In the genomic region with DNA sequence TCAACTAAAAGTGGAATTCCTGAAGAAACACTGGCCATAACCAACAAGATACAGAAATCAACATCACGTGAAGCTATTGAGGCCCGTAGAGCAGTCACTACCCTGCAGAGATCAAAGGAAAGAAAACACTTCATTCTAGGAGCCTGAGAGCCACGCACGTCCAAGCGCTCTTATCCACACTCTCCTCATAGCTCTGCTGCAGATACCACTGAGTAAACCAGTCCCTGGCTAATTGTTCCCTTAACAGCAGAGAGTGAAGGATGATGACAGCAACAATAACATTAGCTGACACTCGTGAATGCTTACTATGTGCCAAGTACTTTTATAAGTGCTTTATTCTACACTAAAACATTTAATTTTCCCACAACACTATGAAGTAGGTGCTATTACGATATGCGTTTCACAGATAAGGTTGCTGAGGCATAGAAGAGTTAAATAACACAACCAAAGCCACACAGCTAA, we compare ENCODE assay signal across 10 cellular contexts.
DNase-seq lines count a peak whose midpoint lies in the region; ATAC-seq, FAIRE-seq and TF ChIP-seq lines count a peak whose summit lies in the region.
"Had no signal": no experiment of that assay in that cellular context is flagged by ENCODE, and none has a peak within 500 bp of the region (broad histone marks: within the 10 kb centered on the region; RNA-seq: fewer than 3 reads in every experiment).

No MANE protein-coding gene starts in this region.

- POLR2A ChIA-PET in WTC11 (lab: Charles Lee): no interaction called here
- POLR2A ChIA-PET in CD8-positive, alpha-beta T cell (lab: Charles Lee): no interaction called here

- H3K9me3 Mint-ChIP-seq in WTC11: no peaks in the 10 kb centered on the region
- no peaks in the 10 kb centered on the region for H3K9me3 Mint-ChIP-seq in CD8-positive, alpha-beta T cell

- no peaks in the 10 kb centered on the region for H3K27me3 Mint-ChIP-seq in WTC11 (ENCODE audit: low read depth)
- H3K27me3 Mint-ChIP-seq in CD8-positive, alpha-beta T cell (ENCODE audit: low read depth): no peaks in the 10 kb centered on the region

- no peak overlapping the region for H3K27ac Mint-ChIP-seq in WTC11
- H3K27ac Mint-ChIP-seq in CD8-positive, alpha-beta T cell: no peak overlapping the region

- H3K4me3 Mint-ChIP-seq in WTC11: no peak overlapping the region
- no peak overlapping the region for H3K4me3 Mint-ChIP-seq in CD8-positive, alpha-beta T cell

- ATAC-seq in WTC11 (peak; percentile 66), thoracic aorta (ENCODE audit: insufficient number of reproducible peaks, low FRiP score, low read depth) (no peak)
- ATAC-seq in CD8-positive, alpha-beta T cell: no peak
- ATAC-seq: body of pancreas had no signal

- H3K9me1 ChIP-seq in keratinocyte (ENCODE audit: control insufficient read depth, extremely low read depth, insufficient read depth, low read length): no peaks in the 10 kb centered on the region

- H3K4me2 ChIP-seq in keratinocyte (ENCODE audit: control insufficient read depth, extremely low read depth, insufficient read depth, low read depth, low read length): no peak overlapping the region

- H3K79me2 ChIP-seq in keratinocyte (ENCODE audit: control insufficient read depth, insufficient read depth, low read length): no peaks in the 10 kb centered on the region

- H2AFZ ChIP-seq in keratinocyte (ENCODE audit: control insufficient read depth, low read length): peak overlapping the region; percentile 32

- peak; percentile 73 for DNase-seq in NCI-H2107 treated with DMSO at 0.1 percent for 48 hours (lab: John Stamatoyannopoulos, UW; ENCODE audit: unreplicated experiment)
- DNase-seq in NCI-H2107 (lab: John Stamatoyannopoulos, UW): no peak
- DNase-seq in WTC11 (ENCODE audit: low spot score): no peak
- no peak for DNase-seq in keratinocyte (ENCODE audit: low read depth, low spot score)
- DNase-seq in thoracic aorta (ENCODE audit: low spot score): no peak
- no peak for DNase-seq in ovary
- no peak for DNase-seq in CD8-positive, alpha-beta T cell
- no peak for DNase-seq in NCI-H82 treated with DMSO at 0.1 percent for 48 hours (lab: John Stamatoyannopoulos, UW; ENCODE audit: unreplicated experiment)
- DNase-seq: body of pancreas; stimulated activated CD4-positive, alpha-beta T cell treated with anti-CD3 and anti-CD28 coated beads, Interleukin-4, amount 100 ng/mL, for 24 hours had no signal

- H3K4me1 ChIP-seq in keratinocyte (ENCODE audit: control insufficient read depth, extremely low read depth, insufficient read depth, low read length) (peaks cover 20% of the 10 kb centered on the region), thoracic aorta (ENCODE audit: control insufficient read depth in 1 of 2, low read depth in 2 of 2) (peaks cover 6 to 41% of the 10 kb centered on the region in 2 donors), ovary (ENCODE audit: insufficient read depth) (peaks cover 5% of the 10 kb centered on the region)
- no peaks in the 10 kb centered on the region for H3K4me1 ChIP-seq in CD8-positive, alpha-beta T cell (ENCODE audit: insufficient read depth, low read length)

- TF ChIP-seq EP300 in ovary (IDR thresholded peaks at IDR 0.05): no peak

- H4K20me1 ChIP-seq in keratinocyte (ENCODE audit: control insufficient read depth, extremely low read depth, insufficient read depth, low read length): no peaks in the 10 kb centered on the region

- intact Hi-C loops in ovary (cut with DNase I): no loop called here
- intact Hi-C loops in CD8-positive, alpha-beta T cell (cut with DNase I, micrococcal nuclease): no loop called here

- H3K9ac ChIP-seq in keratinocyte (ENCODE audit: control insufficient read depth, extremely low read depth, insufficient read depth, low read length): no peak overlapping the region

- no peaks in the 10 kb centered on the region for H3K36me3 Mint-ChIP-seq in WTC11
- no peaks in the 10 kb centered on the region for H3K36me3 Mint-ChIP-seq in CD8-positive, alpha-beta T cell

- H3K9me3 ChIP-seq in keratinocyte (ENCODE audit: control insufficient read depth, low read depth, low read length): no peaks in the 10 kb centered on the region
- H3K9me3 ChIP-seq in thoracic aorta: no peaks in the 10 kb centered on the region
- no peaks in the 10 kb centered on the region for H3K9me3 ChIP-seq in ovary
- H3K9me3 ChIP-seq in CD8-positive, alpha-beta T cell (ENCODE audit: low read length): no peaks in the 10 kb centered on the region
- H3K9me3 ChIP-seq: body of pancreas had no signal

- H3K27ac ChIP-seq in keratinocyte (ENCODE audit: control insufficient read depth, insufficient read depth, low read length) (no peak overlapping the region), thoracic aorta (peak overlapping the region; percentile 47 to 75), ovary (no peak overlapping the region)
- no peak overlapping the region for H3K27ac ChIP-seq in CD8-positive, alpha-beta T cell (ENCODE audit: low read depth, low read length)
- H3K27ac ChIP-seq: body of pancreas had no signal

- H3K4me3 ChIP-seq in keratinocyte (ENCODE audit: control insufficient read depth in 2 of 3, extremely low read depth in 1 of 3, insufficient read depth in 2 of 3, low read depth in 1 of 3, low read length in 3 of 3) (no peak overlapping the region), thoracic aorta (peak overlapping the region; percentile 35), ovary (no peak overlapping the region)
- H3K4me3 ChIP-seq in CD8-positive, alpha-beta T cell (ENCODE audit: low read depth, low read length): no peak overlapping the region
- H3K4me3 ChIP-seq: body of pancreas had no signal

- peak; percentile 85 for FAIRE-seq in keratinocyte (lab: Jason Lieb, UNC)

- CTCF ChIA-PET in WTC11 (lab: Charles Lee): interaction anchor here (0.9 to 1.2 kb wide), 2 partner anchors 33 to 237 kb away, joined by 3 to 4 read pairs; no protein-coding TSS in a partner anchor
- CTCF ChIA-PET in CD8-positive, alpha-beta T cell (lab: Charles Lee): no interaction called here

- H3K4me1 Mint-ChIP-seq in WTC11: peaks cover 25% of the 10 kb centered on the region
- H3K4me1 Mint-ChIP-seq in CD8-positive, alpha-beta T cell (ENCODE audit: low read depth): peaks cover 10% of the 10 kb centered on the region

- no peaks in the 10 kb centered on the region for H3K36me3 ChIP-seq in keratinocyte (ENCODE audit: control insufficient read depth in 2 of 2, extremely low read depth in 1 of 2, insufficient read depth in 2 of 2, low read length in 2 of 2)
- no peaks in the 10 kb centered on the region for H3K36me3 ChIP-seq in thoracic aorta
- H3K36me3 ChIP-seq in ovary: no peaks in the 10 kb centered on the region
- no peaks in the 10 kb centered on the region for H3K36me3 ChIP-seq in CD8-positive, alpha-beta T cell (ENCODE audit: insufficient read depth, low read length)

- dilution Hi-C loops in keratinocyte (cut with MboI; ENCODE audit: extremely low pct_ligation_motif_present, low sequenced_read_pairs): no loop called here

- TF ChIP-seq CTCF in WTC11 (IDR thresholded peaks at IDR 0.05) (no peak), keratinocyte (optimal IDR thresholded peaks at IDR 0.05 in 1 of 3, IDR thresholded peaks at IDR 0.05 in 1 of 3, conservative IDR thresholded peaks at IDR 0.05 in 1 of 3; ENCODE audit: extremely low read depth in 1 of 3, insufficient read depth in 2 of 3, low read length in 3 of 3) (no peak), thoracic aorta (IDR thresholded peaks at IDR 0.05) (no peak), ovary (IDR thresholded peaks at IDR 0.05) (no peak)
- TF ChIP-seq CTCF in CD8-positive, alpha-beta T cell (IDR thresholded peaks at IDR 0.05): no peak

- no peaks in the 10 kb centered on the region for H3K27me3 ChIP-seq in keratinocyte (ENCODE audit: control insufficient read depth, extremely low read depth, insufficient read depth, low read length)
- H3K27me3 ChIP-seq in thoracic aorta (replicated peaks; ENCODE audit: insufficient read depth): no peaks in the 10 kb centered on the region
- H3K27me3 ChIP-seq in ovary: no peaks in the 10 kb centered on the region
- H3K27me3 ChIP-seq in CD8-positive, alpha-beta T cell (ENCODE audit: insufficient read depth, low read length): no peaks in the 10 kb centered on the region
- H3K27me3 ChIP-seq: body of pancreas had no signal

- TF ChIP-seq POLR2A in ovary (IDR thresholded peaks at IDR 0.05): no peak

- 32 to 50% (median 37%) methylated on average over 8 of the region's 8 CpGs for WGBS in ovary, 3 donors

TF ChIP-seq in WTC11, 78 proteins besides CTCF, POLR2A, EP300 and RAD21:
- TF ChIP-seq, protein P1, sequence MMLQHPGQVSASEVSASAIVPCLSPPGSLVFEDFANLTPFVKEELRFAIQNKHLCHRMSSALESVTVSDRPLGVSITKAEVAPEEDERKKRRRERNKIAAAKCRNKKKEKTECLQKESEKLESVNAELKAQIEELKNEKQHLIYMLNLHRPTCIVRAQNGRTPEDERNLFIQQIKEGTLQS (CRISPR knock-in tag; conservative IDR thresholded peaks at IDR 0.05): no peak
- TF ChIP-seq SP1 (CRISPR knock-in tag; conservative IDR thresholded peaks at IDR 0.05): no peak

Comparison
In these comparisons a context has a peak if more than half of its experiments do, and no peak if none do; other contexts are left out.
1. H3K27ac ChIP-seq: peak in thoracic aorta (2 of 2); none in keratinocyte (single experiment), ovary (0 of 2) and CD8-positive, alpha-beta T cell (single experiment).